Comparison of ENCODE assay signal across 14 cellular contexts in the genomic region with DNA sequence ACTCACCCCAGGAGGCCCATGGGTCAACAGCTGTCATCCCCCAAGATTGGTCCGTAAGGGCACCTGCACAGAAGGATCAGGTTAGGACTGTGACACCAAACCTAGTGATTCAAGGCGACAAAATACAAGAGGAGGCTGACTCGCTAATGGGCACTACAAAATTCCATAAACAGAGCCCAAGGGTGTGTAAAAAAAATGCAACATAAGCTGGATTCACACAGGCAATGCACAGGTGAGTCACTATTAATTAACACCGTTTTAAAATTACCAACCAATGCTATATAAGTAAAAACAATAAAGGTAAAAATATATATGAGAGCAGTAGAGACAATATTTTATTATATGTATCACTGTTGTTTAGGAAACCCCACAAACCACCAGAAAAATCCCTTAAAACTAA. TPM values are rescaled to one million over a fixed set of nuclear protein-coding genes. Genes with fewer than 3 reads are reported as not detected.
DNase-seq lines count a peak whose midpoint lies in the region; ATAC-seq and TF ChIP-seq lines count a peak whose summit lies in the region.
"Had no signal": no experiment of that assay in that cellular context is flagged by ENCODE, and none has a peak within 500 bp of the region (broad histone marks: within the 10 kb centered on the region; RNA-seq: fewer than 3 reads in every experiment).

No MANE protein-coding gene starts in this region.

- H3K9me3 Mint-ChIP-seq in CD4-positive, CD25-positive, alpha-beta regulatory T cell = peaks cover 0 to 65% (median 36%) of the 10 kb centered on the region in 7 donors
- peaks cover 51% of the 10 kb centered on the region for H3K9me3 Mint-ChIP-seq in GM23338
- peaks cover 64% of the 10 kb centered on the region for H3K9me3 Mint-ChIP-seq in chondrocyte (ENCODE audit: low read depth)
- peaks cover 98% of the 10 kb centered on the region for H3K9me3 Mint-ChIP-seq in nephron progenitor cell

- peaks cover 52% of the 10 kb centered on the region for H3K36me3 ChIP-seq in CD4-positive, CD25-positive, alpha-beta regulatory T cell (ENCODE audit: control insufficient read depth, insufficient read depth, low read length)
- H3K36me3 ChIP-seq in GM23338 (ENCODE audit: insufficient read depth) (peaks cover 27% of the 10 kb centered on the region), SJCRH30 (peaks cover 49% of the 10 kb centered on the region)

- H3K79me2 ChIP-seq in GM23338 (replicated peaks; ENCODE audit: insufficient read depth) = peaks cover 51% of the 10 kb centered on the region

- H4K20me1 ChIP-seq in GM23338 (replicated peaks; ENCODE audit: insufficient read depth) = peaks cover 9% of the 10 kb centered on the region

- H3K27me3 Mint-ChIP-seq in CD4-positive, CD25-positive, alpha-beta regulatory T cell = no peaks in the 10 kb centered on the region
- H3K27me3 Mint-ChIP-seq in GM23338 (ENCODE audit: insufficient read depth, low read depth, poor library complexity) (peaks cover 7% of the 10 kb centered on the region), chondrocyte (ENCODE audit: low read depth) (no peaks in the 10 kb centered on the region), nephron progenitor cell (ENCODE audit: low read depth, poor library complexity) (peaks cover 17% of the 10 kb centered on the region)

- H3K36me3 Mint-ChIP-seq in CD4-positive, CD25-positive, alpha-beta regulatory T cell = peaks cover 67% of the 10 kb centered on the region
- peaks cover 92% of the 10 kb centered on the region for H3K36me3 Mint-ChIP-seq in GM23338 (ENCODE audit: low read depth)
- H3K36me3 Mint-ChIP-seq in chondrocyte (ENCODE audit: low read depth) = peaks cover 81% of the 10 kb centered on the region
- peaks cover 95% of the 10 kb centered on the region for H3K36me3 Mint-ChIP-seq in nephron progenitor cell (ENCODE audit: low read depth)

- DNase-seq in CD4-positive, CD25-positive, alpha-beta regulatory T cell = no peak
- DNase-seq in GM23338 (ENCODE audit: low spot score) (no peak), chondrocyte (ENCODE audit: low spot score) (no peak), nephron progenitor cell (no peak), HPDE6-E6E7 (ENCODE audit: extremely low spot score) (no peak), SJCRH30 (no peak), GM19240 (ENCODE audit: insufficient read length, low spot score) (no peak)
- DNase-seq: effector CD4-positive, alpha-beta T cell; NCI-H187; NCI-H524 treated with DMSO at 0.1 percent for 48 hours; stimulated activated CD4-positive, alpha-beta T cell treated with anti-CD3 and anti-CD28 coated beads, Interleukin-1b, Interleukin-23, amount 100 ng/mL, for 48 hours; T1000 had no signal

- H3K4me3 ChIP-seq in CD4-positive, CD25-positive, alpha-beta regulatory T cell (ENCODE audit: low read depth, low read length) = peak overlapping the region; percentile 78
- peak overlapping the region; percentile 92 for H3K4me3 ChIP-seq in GM23338
- H3K4me3 ChIP-seq in SJCRH30 = no peak overlapping the region

- H3K4me3 Mint-ChIP-seq in CD4-positive, CD25-positive, alpha-beta regulatory T cell = peak overlapping the region; percentile 43 to 94 (median 88)
- peak overlapping the region; percentile 80 for H3K4me3 Mint-ChIP-seq in GM23338
- H3K4me3 Mint-ChIP-seq in chondrocyte (ENCODE audit: unreplicated experiment) = peak overlapping the region; percentile 79
- peak overlapping the region; percentile 87 for H3K4me3 Mint-ChIP-seq in nephron progenitor cell

- peaks cover 31 to 51% of the 10 kb centered on the region in 2 experiments for H3K9me3 ChIP-seq in CD4-positive, CD25-positive, alpha-beta regulatory T cell (ENCODE audit: control insufficient read depth in 2 of 2, low read length in 2 of 2)
- H3K9me3 ChIP-seq in SJCRH30 (replicated peaks) = peaks cover 5% of the 10 kb centered on the region; the same call in 1 of the 2 replicates

- H3K27ac ChIP-seq in CD4-positive, CD25-positive, alpha-beta regulatory T cell (ENCODE audit: insufficient read depth, low read length, poor library complexity, severe bottlenecking) = no peak overlapping the region
- H3K27ac ChIP-seq in GM23338 (ENCODE audit: low read depth) (no peak overlapping the region), SJCRH30 (no peak overlapping the region)
- H3K27ac ChIP-seq: C4-2B had no signal

- no peak overlapping the region for H2AFZ ChIP-seq in GM23338

- H3F3A ChIP-seq in GM23338 (replicated peaks; ENCODE audit: low read depth) = peaks cover 8% of the 10 kb centered on the region; the same call in 1 of the 2 replicates

- peaks cover 10 to 43% (median 14%) of the 10 kb centered on the region in 4 donors for H3K4me1 Mint-ChIP-seq in CD4-positive, CD25-positive, alpha-beta regulatory T cell
- H3K4me1 Mint-ChIP-seq in GM23338 (peaks cover 21% of the 10 kb centered on the region), chondrocyte (ENCODE audit: low read depth) (peaks cover 31% of the 10 kb centered on the region), nephron progenitor cell (peaks cover 12% of the 10 kb centered on the region)

- TF ChIP-seq CTCF in GM23338 (conservative IDR thresholded peaks at IDR 0.05; ENCODE audit: low read depth in 2 of 2) (no peak), chondrocyte (IDR thresholded peaks at IDR 0.05) (no peak), nephron progenitor cell (IDR thresholded peaks at IDR 0.05) (no peak)

- no peak overlapping the region for H3K27ac Mint-ChIP-seq in CD4-positive, CD25-positive, alpha-beta regulatory T cell
- H3K27ac Mint-ChIP-seq in GM23338 (no peak overlapping the region), chondrocyte (ENCODE audit: unreplicated experiment) (no peak overlapping the region), nephron progenitor cell (no peak overlapping the region)

- no peak for ATAC-seq in CD4-positive, CD25-positive, alpha-beta regulatory T cell (ENCODE audit: low read depth in 2 of 2)
- no peak for ATAC-seq in GM23338

- H3K9me2 ChIP-seq in GM23338 (ENCODE audit: insufficient read depth) = no peaks in the 10 kb centered on the region

- H3K4me1 ChIP-seq in CD4-positive, CD25-positive, alpha-beta regulatory T cell (ENCODE audit: control insufficient read depth, insufficient read depth, low read length, poor library complexity, severe bottlenecking) = peaks cover 11% of the 10 kb centered on the region
- H3K4me1 ChIP-seq in GM23338 (ENCODE audit: insufficient read depth) (peaks cover 18% of the 10 kb centered on the region), SJCRH30 (no peaks in the 10 kb centered on the region)

- H3K4me2 ChIP-seq in GM23338 = peak overlapping the region; percentile 80

- H3K27me3 ChIP-seq in CD4-positive, CD25-positive, alpha-beta regulatory T cell (ENCODE audit: control insufficient read depth, insufficient read depth, low read length) = no peaks in the 10 kb centered on the region
- H3K27me3 ChIP-seq in GM23338 (ENCODE audit: insufficient read depth) (no peaks in the 10 kb centered on the region), SJCRH30 (no peaks in the 10 kb centered on the region)

TF ChIP-seq in GM23338, 12 proteins besides CTCF, POLR2A, EP300 and RAD21 (continues in another document):
- TF ChIP-seq ZNF331 (CRISPR knock-in tag; IDR thresholded peaks at IDR 0.05; ENCODE audit: low read depth) = no peak

RNA-seq across cellular contexts. Expression of a gene that starts 1.9 kb away (rescaled TPM):
- total RNA-seq in CD4-positive, CD25-positive, alpha-beta regulatory T cell = 10.3 TPM
- polyA plus RNA-seq in CD4-positive, CD25-positive, alpha-beta regulatory T cell = 1 to 10 TPM; 1.6 to 6.0 (median 4.7) TPM
- total RNA-seq in GM23338 (2014; rRNA removed; shearing (Covaris generic)) = 54.4 and 55.6 TPM in 2 replicates
- polyA plus RNA-seq in GM23338 (2016; fragmentation: Nextera tagmentation; extraction: Ambion mirVana) = 11.4 and 13.6 TPM in 2 replicates
- total RNA-seq in chondrocyte = 10.8 to 15.9 TPM (median 11.4 TPM) in 3 replicates
- total RNA-seq in SJCRH30 (2014; rRNA removed; shearing (Covaris generic)) = 10.3 and 12.6 TPM in 2 replicates

RNA-seq across cellular contexts. Expression of a gene that starts 26.3 kb away (rescaled TPM):
- 1.6 TPM for total RNA-seq in CD4-positive, CD25-positive, alpha-beta regulatory T cell
- not detected for polyA plus RNA-seq in CD4-positive, CD25-positive, alpha-beta regulatory T cell
- total RNA-seq in GM23338 (2014; rRNA removed; shearing (Covaris generic)) = not detected in 2 replicates
- polyA plus RNA-seq in GM23338 (2016; fragmentation: Nextera tagmentation; extraction: Ambion mirVana) = 0.66 and 1.0 TPM in 2 replicates
- 1.4 to 2.1 TPM (median 1.7 TPM) in 3 replicates for total RNA-seq in chondrocyte
- total RNA-seq in SJCRH30 (2014; rRNA removed; shearing (Covaris generic)) = 0.16 and 0.18 TPM in 2 replicates

RNA-seq across cellular contexts. Expression of a gene that starts 33.1 kb away (rescaled TPM):
- total RNA-seq in CD4-positive, CD25-positive, alpha-beta regulatory T cell = not detected
- polyA plus RNA-seq in CD4-positive, CD25-positive, alpha-beta regulatory T cell = not detected
- 0.93 and 1.5 TPM in 2 replicates for total RNA-seq in GM23338 (2014; rRNA removed; shearing (Covaris generic))
- polyA plus RNA-seq in GM23338 (2016; fragmentation: Nextera tagmentation; extraction: Ambion mirVana) = 3.9 and 4.9 TPM in 2 replicates
- total RNA-seq in chondrocyte = 0.37 to 1.3 TPM in 2 of 3 replicates, not detected in the other
- total RNA-seq in SJCRH30 (2014; rRNA removed; shearing (Covaris generic)) = not detected in 2 replicates
- total RNA-seq: posterior vena cava had no signal

RNA-seq across cellular contexts. Expression of a gene that starts 53.2 kb away (rescaled TPM):
- total RNA-seq in CD4-positive, CD25-positive, alpha-beta regulatory T cell = 7.6 TPM
- polyA plus RNA-seq in CD4-positive, CD25-positive, alpha-beta regulatory T cell = 1 to 10 TPM; 1.7 to 6.3 (median 4.9) TPM
- 16.2 and 20.4 TPM in 2 replicates for total RNA-seq in GM23338 (2014; rRNA removed; shearing (Covaris generic))
- polyA plus RNA-seq in GM23338 (2016; fragmentation: Nextera tagmentation; extraction: Ambion mirVana) = 5.8 and 8.8 TPM in 2 replicates
- 4.6 to 7.7 TPM (median 5.1 TPM) in 3 replicates for total RNA-seq in chondrocyte
- 11.5 and 11.6 TPM in 2 replicates for total RNA-seq in SJCRH30 (2014; rRNA removed; shearing (Covaris generic))

RNA-seq across cellular contexts. Expression of a gene that starts 58.4 kb away (rescaled TPM):
- total RNA-seq in CD4-positive, CD25-positive, alpha-beta regulatory T cell = 0.39 TPM
- 1 to 10 TPM in 1 of 4 donors, under 1 TPM in 3; 0.15 to 2.7 (median 0.88) TPM for polyA plus RNA-seq in CD4-positive, CD25-positive, alpha-beta regulatory T cell
- total RNA-seq in GM23338 (2014; rRNA removed; shearing (Covaris generic)) = 9.8 and 10.3 TPM in 2 replicates
- polyA plus RNA-seq in GM23338 (2016; fragmentation: Nextera tagmentation; extraction: Ambion mirVana) = 2.8 and 4.8 TPM in 2 replicates
- total RNA-seq in chondrocyte = 4.6 to 6.7 TPM (median 4.9 TPM) in 3 replicates
- total RNA-seq in SJCRH30 (2014; rRNA removed; shearing (Covaris generic)) = 0.43 and 0.45 TPM in 2 replicates
